Comparison of ENCODE assay signal across 16 cellular contexts in the genomic region with DNA sequence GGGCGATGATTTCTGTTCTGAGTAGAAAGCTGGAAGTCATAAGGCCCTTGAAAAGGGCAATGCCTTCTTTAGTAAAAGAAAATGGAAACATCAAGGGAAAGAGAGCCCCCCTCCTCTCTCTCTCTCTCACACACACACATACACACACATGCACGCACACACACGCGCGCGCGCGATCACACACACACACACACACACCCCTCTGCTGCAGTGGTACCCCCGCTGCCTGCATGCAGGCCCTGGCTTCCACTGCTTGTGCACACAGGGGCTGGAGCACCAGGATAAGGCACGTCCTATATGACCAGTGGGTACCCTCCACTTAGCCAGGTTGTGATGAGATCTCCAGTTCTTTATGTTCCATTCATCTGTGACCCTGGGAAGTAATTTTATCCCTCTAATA.
"Had no signal": no experiment of that assay in that cellular context is flagged by ENCODE, and none has a peak within 500 bp of the region (broad histone marks: within the 10 kb centered on the region; RNA-seq: fewer than 3 reads in every experiment).

No MANE protein-coding gene starts in this region.

- H3K27ac Mint-ChIP-seq: activated naive CD4-positive, alpha-beta T cell treated with anti-CD3 and anti-CD28 coated beads for 36 hours; activated T-helper 17 cell treated with anti-CD3 and anti-CD28 coated beads, Interleukin-2, amount 50 U/mL, for 72 hours; naive thymus-derived CD4-positive, alpha-beta T cell had no signal

- H3K4me1 ChIP-seq: esophagus squamous epithelium, foreskin keratinocyte, prostate gland, right lobe of liver had no signal

- H3K4me1 Mint-ChIP-seq: activated T-helper 17 cell treated with anti-CD3 and anti-CD28 coated beads, Interleukin-2, amount 50 U/mL, for 72 hours; naive thymus-derived CD4-positive, alpha-beta T cell had no signal

- DNase-seq: activated CD4-positive, alpha-beta T cell treated with anti-CD3 and anti-CD28 coated beads, Interleukin-2, amount 50 U/mL, for 1 hour; activated naive CD4-positive, alpha-beta T cell treated with anti-CD3 and anti-CD28 coated beads for 36 hours; activated T-cell treated with anti-CD3 and anti-CD28 coated beads for 4 hours; dorsolateral prefrontal cortex; esophagus squamous epithelium; foreskin keratinocyte; head of caudate nucleus; left cardiac atrium; naive thymus-derived CD4-positive, alpha-beta T cell; nucleus accumbens; right lobe of liver; stimulated activated naive CD4-positive, alpha-beta T cell; substantia nigra; trophoblast cell had no signal

- H3K27me3 Mint-ChIP-seq: activated T-helper 17 cell treated with anti-CD3 and anti-CD28 coated beads, Interleukin-2, amount 50 U/mL, for 72 hours had no signal

- H3K9me3 ChIP-seq: esophagus squamous epithelium, prostate gland, right lobe of liver had no signal

- H3K27ac ChIP-seq: dorsolateral prefrontal cortex, esophagus squamous epithelium, foreskin keratinocyte, prostate gland, right lobe of liver had no signal

- H3K36me3 Mint-ChIP-seq: naive thymus-derived CD4-positive, alpha-beta T cell had no signal

- H3K36me3 ChIP-seq: esophagus squamous epithelium, prostate gland, right lobe of liver had no signal

- H3K4me3 ChIP-seq: dorsolateral prefrontal cortex, esophagus squamous epithelium, prostate gland, right lobe of liver had no signal

- H3K4me3 Mint-ChIP-seq: activated naive CD4-positive, alpha-beta T cell treated with anti-CD3 and anti-CD28 coated beads for 36 hours; activated T-helper 17 cell treated with anti-CD3 and anti-CD28 coated beads, Interleukin-2, amount 50 U/mL, for 72 hours; naive thymus-derived CD4-positive, alpha-beta T cell had no signal

- H3K9me3 Mint-ChIP-seq: activated naive CD4-positive, alpha-beta T cell treated with anti-CD3 and anti-CD28 coated beads for 36 hours; activated T-helper 17 cell treated with anti-CD3 and anti-CD28 coated beads, Interleukin-2, amount 50 U/mL, for 72 hours; naive thymus-derived CD4-positive, alpha-beta T cell had no signal

- H3K27me3 ChIP-seq: dorsolateral prefrontal cortex, esophagus squamous epithelium, foreskin keratinocyte, right lobe of liver had no signal
